12 cellular contexts compared by ENCODE assay signal in genomic region chr5:88746438-88746882, GRCh38.
DNase-seq lines count a peak whose midpoint lies in the region; ATAC-seq and TF ChIP-seq lines count a peak whose summit lies in the region.
"Had no signal": no experiment of that assay in that cellular context is flagged by ENCODE, and none has a peak within 500 bp of the region (broad histone marks: within the 10 kb centered on the region; RNA-seq: fewer than 3 reads in every experiment).

No MANE protein-coding gene starts in this region.

- 0 out of 2 replicates have a peak, but pooled peaks cover 4% of the 10 kb centered on the region for H3K36me3 ChIP-seq in SU-DHL-6 (ENCODE audit: low read length)
- peaks cover 0 to 32% (median 17%) of the 10 kb centered on the region in 4 donors for H3K36me3 ChIP-seq in stomach
- no peaks in the 10 kb centered on the region for H3K36me3 ChIP-seq in GM23248 (ENCODE audit: low read depth)
- H3K36me3 ChIP-seq: breast epithelium had no signal

- TF ChIP-seq POLR2A in stomach (IDR thresholded peaks at IDR 0.05) = no peak

- H3F3A ChIP-seq in SU-DHL-6 (ENCODE audit: insufficient read depth) = peaks cover 9% of the 10 kb centered on the region
- H3F3A ChIP-seq in GM23248 (ENCODE audit: insufficient read depth) = no peaks in the 10 kb centered on the region

- no peaks in the 10 kb centered on the region for H3K9me3 ChIP-seq in SU-DHL-6 (ENCODE audit: insufficient read depth, low read length)
- no peaks in the 10 kb centered on the region for H3K9me3 ChIP-seq in stomach
- H3K9me3 ChIP-seq in GM23248 (ENCODE audit: low read depth) = no peaks in the 10 kb centered on the region
- H3K9me3 ChIP-seq: breast epithelium, upper lobe of right lung had no signal

- no peaks in the 10 kb centered on the region for H3K27me3 Mint-ChIP-seq in type B pancreatic cell

- peak overlapping the region; percentile 69 for H2AFZ ChIP-seq in SU-DHL-6 (ENCODE audit: low read depth, low read length, severe bottlenecking)
- H2AFZ ChIP-seq in GM23248 = no peak overlapping the region
- H2AFZ ChIP-seq: parathyroid adenoma had no signal

- H3K4me1 ChIP-seq in stomach (peaks cover 0 to 10% (median 2%) of the 10 kb centered on the region in 4 donors), GM23248 (ENCODE audit: insufficient read depth) (peaks cover 7% of the 10 kb centered on the region)
- H3K4me1 ChIP-seq: breast epithelium, parathyroid adenoma, upper lobe of right lung had no signal

- in situ Hi-C loops in GM23248 (cut with MboI) = no loop called here
- in situ Hi-C loops in ACHN (cut with HindIII; ENCODE audit: low pct_ligation_motif_present, low pct_unique_long_range_greater_than_20kb, low sequenced_read_pairs) = no loop called here

- no peaks in the 10 kb centered on the region for H3K36me3 Mint-ChIP-seq in type B pancreatic cell

- TF ChIP-seq CTCF in SU-DHL-6 (IDR thresholded peaks at IDR 0.05; ENCODE audit: insufficient read depth, low read length, poor library complexity, severe bottlenecking) = no peak
- TF ChIP-seq CTCF in stomach (IDR thresholded peaks at IDR 0.05) = no peak
- TF ChIP-seq CTCF in type B pancreatic cell (conservative IDR thresholded peaks at IDR 0.05) = no peak

- H3K4me1 Mint-ChIP-seq in type B pancreatic cell (ENCODE audit: unreplicated experiment) = no peaks in the 10 kb centered on the region

- no peaks in the 10 kb centered on the region for H3K79me2 ChIP-seq in SU-DHL-6 (ENCODE audit: insufficient read depth, low read length)
- H3K79me2 ChIP-seq in GM23248 (ENCODE audit: insufficient read depth) = no peaks in the 10 kb centered on the region
- H3K79me2 ChIP-seq: parathyroid adenoma had no signal

- H3K4me2 ChIP-seq in SU-DHL-6 (ENCODE audit: low read depth, low read length, poor library complexity, severe bottlenecking) (peak overlapping the region; percentile 59), GM23248 (ENCODE audit: unreplicated experiment) (no peak overlapping the region)

- H3K9me3 Mint-ChIP-seq in type B pancreatic cell = no peaks in the 10 kb centered on the region

- no peak overlapping the region for H3K27ac Mint-ChIP-seq in type B pancreatic cell

- TF ChIP-seq EP300 in stomach (IDR thresholded peaks at IDR 0.05) = no peak

- no peak overlapping the region; the same call in 1 of the 2 replicates for H3K9ac ChIP-seq in SU-DHL-6 (ENCODE audit: low read length)
- no peak overlapping the region for H3K9ac ChIP-seq in GM23248
- H3K9ac ChIP-seq: parathyroid adenoma had no signal

- H4K20me1 ChIP-seq in SU-DHL-6 (ENCODE audit: low read depth, low read length) = no peaks in the 10 kb centered on the region
- no peaks in the 10 kb centered on the region for H4K20me1 ChIP-seq in GM23248 (ENCODE audit: insufficient read depth)

- 84 to 94% (median 90%) methylated on average over 3 of the region's 3 CpGs for WGBS in stomach, 5 donors
- WGBS in GM23248 (ENCODE audit: low coverage in 1 of 2, low lambda C conversion rate in 2 of 2, missing lambda C conversion rate in 2 of 2), 2 experiments = 98 to 100% methylated on average over 3 of the region's 3 CpGs

- H3K4me3 ChIP-seq in SU-DHL-6 (ENCODE audit: insufficient read depth, low read length, poor library complexity, severe bottlenecking) (no peak overlapping the region), stomach (no peak overlapping the region), GM23248 (no peak overlapping the region)
- H3K4me3 ChIP-seq: breast epithelium, upper lobe of right lung had no signal

- H3K4me3 Mint-ChIP-seq in type B pancreatic cell = no peak overlapping the region

- DNase-seq in stomach = no peak
- no peak for DNase-seq in GM23248
- DNase-seq in type B pancreatic cell (ENCODE audit: extremely low spot score, unreplicated experiment) = no peak
- DNase-seq in ACHN = no peak
- DNase-seq: NCI-H774, upper lobe of right lung had no signal

- peak overlapping the region; percentile 81 for H3K27ac ChIP-seq in SU-DHL-6 (ENCODE audit: low read depth, low read length)
- no peak overlapping the region for H3K27ac ChIP-seq in stomach
- H3K27ac ChIP-seq in GM23248 = no peak overlapping the region
- H3K27ac ChIP-seq: breast epithelium, parathyroid adenoma, upper lobe of right lung had no signal

- intact Hi-C loops in stomach (cut with DNase I; ENCODE audit: low total_unique reads) = no loop called here

- H3K27me3 ChIP-seq in SU-DHL-6 (ENCODE audit: low read length) (no peaks in the 10 kb centered on the region), stomach (no peaks in the 10 kb centered on the region), GM23248 (replicated peaks; ENCODE audit: insufficient read depth) (no peaks in the 10 kb centered on the region)
- H3K27me3 ChIP-seq: breast epithelium, upper lobe of right lung had no signal

- H3K9me2 ChIP-seq in SU-DHL-6 (replicated peaks; ENCODE audit: insufficient read depth, low read length) (no peaks in the 10 kb centered on the region), GM23248 (ENCODE audit: insufficient read depth) (0 out of 2 replicates have a peak, but pooled peaks cover 3% of the 10 kb centered on the region)

- peak; percentile 90 for ATAC-seq in GM18867 (IDR thresholded peaks at IDR 0.05; ENCODE audit: unreplicated experiment)
- peak; percentile 87 for ATAC-seq in GM21528 (IDR thresholded peaks at IDR 0.05; ENCODE audit: low FRiP score, unreplicated experiment)
- ATAC-seq in HG03097 (IDR thresholded peaks at IDR 0.05; ENCODE audit: low FRiP score, unreplicated experiment) = peak; percentile 47
- ATAC-seq: upper lobe of right lung had no signal
